ENCODE assay signal across 14 cellular contexts in the genomic region with DNA sequence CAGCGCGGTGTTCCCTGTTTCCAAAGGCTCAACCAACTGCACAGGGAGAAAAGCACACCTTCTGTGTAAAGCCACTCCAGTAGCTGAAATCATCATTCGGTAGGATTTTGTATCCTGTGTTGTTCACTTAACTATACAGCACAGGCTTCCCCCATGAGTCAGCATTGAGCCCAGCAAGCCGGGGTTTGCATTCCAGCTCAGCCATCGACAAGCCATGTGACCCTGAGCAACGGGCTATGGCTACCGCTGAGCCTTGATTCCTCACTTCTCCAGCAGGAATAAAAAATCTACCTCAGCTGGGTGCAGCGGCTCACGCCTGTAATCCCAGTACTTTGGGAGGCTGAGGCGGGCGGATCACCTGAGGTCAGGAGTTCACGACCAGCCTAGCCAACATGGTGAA. TPM values are rescaled to one million over a fixed set of nuclear protein-coding genes. Genes with fewer than 3 reads are reported as not detected.
A peak's percentile ranks its signal among the peaks of the same experiment; 100 is the strongest.
DNase-seq lines count a peak whose midpoint lies in the region; ATAC-seq and TF ChIP-seq lines count a peak whose summit lies in the region.
"Had no signal": no experiment of that assay in that cellular context is flagged by ENCODE, and none has a peak within 500 bp of the region (broad histone marks: within the 10 kb centered on the region; RNA-seq: fewer than 3 reads in every experiment).

No MANE protein-coding gene starts in this region.

- H3K79me2 ChIP-seq in HCT116 (ENCODE audit: insufficient read depth, low read length) (no peaks in the 10 kb centered on the region), smooth muscle cell (ENCODE audit: low read depth) (no peaks in the 10 kb centered on the region)

- no peak overlapping the region for H3K4me2 ChIP-seq in HCT116 (ENCODE audit: low read length)
- peak overlapping the region; percentile 75 for H3K4me2 ChIP-seq in smooth muscle cell

- RAD21 ChIA-PET in HCT116 (lab: Charles Lee; ENCODE audit: low non-redundant PET in 1 of 2, low total read pairs in 2 of 2, uncharacterized antibody in 2 of 2, unreplicated experiment in 2 of 2), result no interaction called here

- TF ChIP-seq CTCF in HCT116 (IDR thresholded peaks at IDR 0.05 in 2 of 3, conservative IDR thresholded peaks at IDR 0.05 in 1 of 3; ENCODE audit: borderline replicate concordance in 1 of 3, insufficient read depth in 1 of 3, low read depth in 2 of 3, low read length in 2 of 3) (no peak), fibroblast of pulmonary artery (IDR thresholded peaks at IDR 0.05; ENCODE audit: low read length, missing control alignments) (no peak), smooth muscle cell (IDR thresholded peaks at IDR 0.05; ENCODE audit: borderline replicate concordance, insufficient read depth, poor library complexity, severe bottlenecking) (no peak)

- H3K27me3 ChIP-seq in HCT116 (ENCODE audit: insufficient read depth, low read length) (no peaks in the 10 kb centered on the region), smooth muscle cell (ENCODE audit: low read depth) (no peaks in the 10 kb centered on the region)
- H3K27me3 ChIP-seq: left lung, neutrophil had no signal

- no peak for TF ChIP-seq RAD21 in HCT116 (IDR thresholded peaks at IDR 0.05; ENCODE audit: low read depth)

- BruUV-seq in HCT116 (replicated peaks; lab: Mats Ljungman, UMichigan), result no TSS peak

- no peaks in the 10 kb centered on the region for H3K9me3 ChIP-seq in HCT116 (ENCODE audit: control insufficient read depth in 1 of 2, insufficient read depth in 1 of 2, low read depth in 1 of 2, low read length in 2 of 2)
- no peaks in the 10 kb centered on the region for H3K9me3 ChIP-seq in smooth muscle cell (replicated peaks; ENCODE audit: low read depth)
- H3K9me3 ChIP-seq: left lung, neutrophil had no signal

- CTCF ChIA-PET in HCT116 (lab: Charles Lee), result no interaction called here

- TF ChIP-seq POLR2A in HCT116 (IDR thresholded peaks at IDR 0.05; ENCODE audit: borderline replicate concordance, extremely low read depth, insufficient read depth, insufficient read length), result no peak

- H3K9me2 ChIP-seq in HCT116 (ENCODE audit: insufficient read depth), result no peaks in the 10 kb centered on the region

- POLR2A ChIA-PET in HCT116 (lab: Charles Lee), result no interaction called here

- peaks cover 4% of the 10 kb centered on the region for H3F3A ChIP-seq in smooth muscle cell (ENCODE audit: low read depth)

- H4K20me1 ChIP-seq in HCT116 (ENCODE audit: insufficient read depth) (no peaks in the 10 kb centered on the region), smooth muscle cell (ENCODE audit: low read depth) (no peaks in the 10 kb centered on the region)

- H2AFZ ChIP-seq in HCT116 (ENCODE audit: low read depth, low read length, poor library complexity, severe bottlenecking) (no peak overlapping the region), smooth muscle cell (ENCODE audit: low read depth) (no peak overlapping the region)

- H3K4me3 ChIP-seq in HCT116 (replicated peaks in 1 of 2; ENCODE audit: low read depth in 1 of 2, low read length in 2 of 2) (no peak overlapping the region), fibroblast of pulmonary artery (replicated peaks; ENCODE audit: low read depth, low read length) (no peak overlapping the region), smooth muscle cell (no peak overlapping the region)
- H3K4me3 ChIP-seq: left lung had no signal

- ATAC-seq in HCT116, result peak; percentile 80
- no peak for ATAC-seq in GM18519 (IDR thresholded peaks at IDR 0.05; ENCODE audit: low FRiP score, unreplicated experiment)
- ATAC-seq: left lung had no signal

- intact Hi-C loops in HCT116 (cut with micrococcal nuclease), result no loop called here

- H3K4me1 ChIP-seq in HCT116 (ENCODE audit: control insufficient read depth in 1 of 2, insufficient read depth in 2 of 2, low read length in 2 of 2) (peaks cover 0 to 6% of the 10 kb centered on the region in 2 experiments; a peak in 2 of 4 replicates), smooth muscle cell (ENCODE audit: low read depth) (peaks cover 4% of the 10 kb centered on the region)
- H3K4me1 ChIP-seq: left lung had no signal

- DNase-seq in HCT116 (ENCODE audit: low read depth, low spot score) (no peak), UCSD-AML1 (lab: John Stamatoyannopoulos, UW; ENCODE audit: unreplicated experiment) (peak; percentile 10), fibroblast of pulmonary artery (ENCODE audit: low read depth) (peak; percentile 33), smooth muscle cell (lab: John Stamatoyannopoulos, UW; ENCODE audit: unreplicated experiment) (peak; percentile 4), NCI-H510A (lab: John Stamatoyannopoulos, UW) (no peak)
- DNase-seq in activated CD4-positive, alpha-beta T cell treated with anti-CD3 and anti-CD28 coated beads, Interleukin-2, amount 50 U/mL, for 1 hour, result no peak
- DNase-seq: activated CD4-positive, alpha-beta T cell treated with anti-CD3 and anti-CD28 coated beads for 48 hours; GOT3; left lung; NCI-H524 treated with DMSO at 0.1 percent for 48 hours had no signal

- H3K9ac ChIP-seq in HCT116 (ENCODE audit: low read length) (no peak overlapping the region), smooth muscle cell (ENCODE audit: low read depth) (no peak overlapping the region)

- H3K36me3 ChIP-seq in HCT116 (ENCODE audit: control insufficient read depth in 1 of 2, insufficient read depth in 2 of 2, low read length in 2 of 2), result 0 out of 4 replicates have a peak, but pooled peaks cover 0 to 3% of the 10 kb centered on the region in 2 experiments
- H3K36me3 ChIP-seq in smooth muscle cell (ENCODE audit: low read depth), result no peaks in the 10 kb centered on the region
- H3K36me3 ChIP-seq: left lung, neutrophil had no signal

- H3K27ac ChIP-seq in HCT116 (ENCODE audit: low read depth, low read length), result no peak overlapping the region
- H3K27ac ChIP-seq in smooth muscle cell (ENCODE audit: low read depth), result peak overlapping the region; percentile 62
- H3K27ac ChIP-seq: left lung, neutrophil had no signal

- WGBS in smooth muscle cell (ENCODE audit: low lambda C conversion rate), result 54% methylated on average over 12 of the region's 12 CpGs

TF ChIP-seq in HCT116, 20 proteins besides CTCF, POLR2A, EP300 and RAD21:
- no peak for TF ChIP-seq CEBPB (IDR thresholded peaks at IDR 0.05; ENCODE audit: low read depth)
- TF ChIP-seq EZH2phosphoT487 (IDR thresholded peaks at IDR 0.05; ENCODE audit: borderline replicate concordance), result no peak
- TF ChIP-seq SP1 (IDR thresholded peaks at IDR 0.05; ENCODE audit: low read depth), result no peak
- TF ChIP-seq ZBTB33 (IDR thresholded peaks at IDR 0.05; ENCODE audit: extremely low read depth, insufficient replicate concordance, low read length), result no peak
- TF ChIP-seq REST (IDR thresholded peaks at IDR 0.05; ENCODE audit: low read depth), result no peak
- no peak for TF ChIP-seq JUND (IDR thresholded peaks at IDR 0.05)
- TF ChIP-seq YY1 (IDR thresholded peaks at IDR 0.05; ENCODE audit: extremely low read depth, insufficient replicate concordance, low read depth, low read length), result no peak
- TF ChIP-seq FOSL1 (IDR thresholded peaks at IDR 0.05; ENCODE audit: low read depth), result no peak
- no peak for TF ChIP-seq EGR1 (IDR thresholded peaks at IDR 0.05; ENCODE audit: low read depth)

RNA-seq across cellular contexts. Expression of gene ATP6V0A4, which starts 44.1 kb away (rescaled TPM):
- total RNA-seq in HCT116 (2021; ENCODE audit: unreplicated experiment) (not detected), smooth muscle cell (0.40 TPM in 1 of 2 replicates, not detected in the other)
- 0.08 and 0.14 TPM in 2 replicates for polyA plus RNA-seq in HCT116 (2012)
- not detected in 2 replicates for polyA plus RNA-seq in smooth muscle cell
- total RNA-seq: activated T-helper 2 cell treated with anti-CD3 and anti-CD28 coated beads, Interferon-gamma antibody, Interleukin-2, Interleukin-4, amounts not matched to agents 10 μg/mL and 5 μg/mL and 100 μg/mL, durations not matched to agents 14 hours and 24 hours and 36 hours had no signal

RNA-seq across cellular contexts. Expression of gene TMEM213, which starts 44.3 kb away (rescaled TPM):
- not detected for total RNA-seq in HCT116 (2021; ENCODE audit: unreplicated experiment)
- not detected in 2 replicates for polyA plus RNA-seq in HCT116 (2012)
- total RNA-seq in smooth muscle cell, result not detected in 2 replicates
- polyA plus RNA-seq in smooth muscle cell, result not detected in 2 replicates
- total RNA-seq: activated T-helper 2 cell treated with anti-CD3 and anti-CD28 coated beads, Interferon-gamma antibody, Interleukin-2, Interleukin-4, amounts not matched to agents 10 μg/mL and 5 μg/mL and 100 μg/mL, durations not matched to agents 14 hours and 24 hours and 36 hours; cerebellum had no signal

Comparison
In these comparisons a context has a peak if more than half of its experiments do, and no peak if none do; other contexts are left out.
1. DNase-seq: peak in UCSD-AML1 (single experiment), fibroblast of pulmonary artery (single experiment) and smooth muscle cell (single experiment); none in HCT116 (single experiment), NCI-H510A (single experiment) and activated CD4-positive, alpha-beta T cell treated with anti-CD3 and anti-CD28 coated beads, Interleukin-2, amount 50 U/mL, for 1 hour (single experiment).